23 cellular contexts compared by ENCODE assay signal in the genomic region with DNA sequence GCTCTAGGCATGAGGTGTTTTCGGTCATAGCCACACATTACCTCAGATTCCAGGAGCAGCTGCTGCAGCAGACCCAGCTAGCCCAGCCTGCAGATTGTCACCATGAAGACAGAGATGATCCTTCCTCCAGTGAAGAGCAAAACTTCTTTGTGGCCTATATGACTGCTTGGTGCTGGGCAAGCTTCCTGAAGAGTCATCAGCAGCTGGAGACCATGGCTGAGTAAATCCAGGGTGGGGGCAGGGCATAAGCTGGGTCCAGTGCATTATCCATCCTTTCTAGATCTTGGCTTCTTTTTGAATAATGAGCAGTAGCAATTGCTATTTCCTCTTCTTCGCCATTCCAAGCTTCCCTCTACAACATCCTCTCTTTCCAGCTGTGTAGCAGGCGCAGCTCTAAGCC.
"Had no signal": no experiment of that assay in that cellular context is flagged by ENCODE, and none has a peak within 500 bp of the region (broad histone marks: within the 10 kb centered on the region; RNA-seq: fewer than 3 reads in every experiment).

No MANE protein-coding gene starts in this region.

- DNase-seq: activated CD4-positive, alpha-beta T cell treated with anti-CD3 and anti-CD28 coated beads for 36 hours; activated CD4-positive, alpha-beta T cell treated with anti-CD3 and anti-CD28 coated beads, Interleukin-2, amount 50 U/mL, for 1 hour; activated CD8-positive, alpha-beta memory T cell treated with anti-CD3 and anti-CD28 coated beads, Interleukin-2, amount 50 U/mL, for 4 hours; activated CD8-positive, alpha-beta T cell treated with anti-CD3 and anti-CD28 coated beads for 36 hours; activated gamma-delta T cell treated with Interleukin-2 at 50 U/mL for 16 hours; activated naive CD4-positive, alpha-beta T cell treated with anti-CD3 and anti-CD28 coated beads, Interleukin-2, amount 50 U/mL, for 16 hours; activated naive CD8-positive, alpha-beta T cell treated with anti-CD3 and anti-CD28 coated beads, Interleukin-2, amount 10 ng/mL, durations not matched to agents 7 days and 5 days; activated T-cell treated with anti-CD3 and anti-CD28 coated beads, Interleukin-2, amount 50 U/mL, for 72 hours; adrenal gland; anterior cingulate cortex; caudate nucleus; Kasumi-1; KBM-7; NCI-H1092; NCI-H1436; NCI-H1694 treated with DMSO at 0.1 percent for 48 hours; NCI-H2029 treated with DMSO at 0.1 percent for 48 hours; NCI-H510A treated with DMSO at 0.1 percent for 48 hours; NCI-H69; PC-9; T-cell; WERI-Rb-1 had no signal

- H2AFZ ChIP-seq: PC-9 had no signal

- H3K9me3 ChIP-seq: adrenal gland had no signal

- H3K4me1 ChIP-seq: adrenal gland had no signal

- ATAC-seq: activated CD4-positive, alpha-beta T cell treated with anti-CD3 and anti-CD28 coated beads for 36 hours; activated CD8-positive, alpha-beta T cell treated with anti-CD3 and anti-CD28 coated beads for 36 hours; activated T-cell treated with anti-CD3 and anti-CD28 coated beads, Interleukin-2, amount 50 U/mL, for 72 hours; T-cell had no signal

- H3K36me3 ChIP-seq: adrenal gland, WERI-Rb-1 had no signal

- H3K4me2 ChIP-seq: PC-9 had no signal

- H3K4me3 ChIP-seq: adrenal gland, PC-9, SK-N-MC had no signal

- H3K27me3 ChIP-seq: adrenal gland had no signal

- H3K27ac ChIP-seq: adrenal gland, PC-9, SK-N-MC, WERI-Rb-1 had no signal
